7 cellular contexts compared by ENCODE assay signal in the genomic region with DNA sequence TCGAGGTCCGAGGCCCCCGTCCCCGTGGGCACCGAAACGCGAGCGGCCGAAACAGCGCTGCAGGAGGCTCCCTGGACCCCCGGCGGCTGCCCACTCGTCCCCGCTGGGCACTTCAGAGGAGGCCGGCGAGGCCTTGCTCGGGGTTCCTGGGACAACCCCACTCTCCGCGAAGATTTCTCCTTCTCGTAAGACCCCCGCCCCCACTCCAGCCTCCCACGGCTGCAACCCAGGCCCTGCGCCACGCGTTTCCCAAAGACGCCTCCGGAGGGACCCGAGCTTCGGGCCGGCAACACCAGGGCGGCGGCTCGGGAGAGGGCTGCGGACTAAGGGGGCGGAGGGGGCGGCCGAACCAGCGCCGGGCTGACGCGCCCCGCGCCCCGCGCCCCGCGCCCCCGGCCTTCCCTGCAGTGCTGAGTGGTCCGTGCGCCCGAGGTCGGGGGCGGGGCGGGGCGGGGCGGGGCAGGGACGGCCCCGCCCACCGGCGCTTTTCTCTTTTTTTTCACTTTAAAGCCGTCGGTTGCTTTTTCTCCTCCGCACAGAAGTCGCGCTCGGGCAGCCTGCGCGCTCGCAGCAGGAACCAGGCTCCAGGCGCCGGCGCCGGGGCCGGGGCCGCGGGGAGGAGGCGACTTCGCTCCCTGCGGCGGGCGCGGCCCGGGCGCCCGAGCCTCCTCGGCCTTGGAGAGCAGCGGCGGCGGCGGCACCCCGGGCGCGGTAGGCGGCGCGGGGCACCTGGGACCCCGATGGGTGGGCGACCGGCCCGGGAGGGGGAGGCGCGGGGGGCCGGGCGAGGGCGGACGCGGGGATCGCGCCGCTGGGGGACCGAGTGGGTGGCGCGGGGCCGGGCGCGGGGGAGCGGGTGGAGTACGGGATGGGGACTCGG. TPM values are rescaled to one million over a fixed set of nuclear protein-coding genes. Genes with fewer than 3 reads are reported as not detected.
DNase-seq lines count a peak whose midpoint lies in the region; ATAC-seq and TF ChIP-seq lines count a peak whose summit lies in the region.

Gene SPSB1 (plus strand): TSS at position 534 of the 880 bp plus-strand sequence. CDS start 62,998 bp downstream, outside the sequence.

- peaks cover 0 to 62% of the 10 kb centered on the region in 2 donors for H3K4me1 ChIP-seq in right atrium auricular region

- no peaks in the 10 kb centered on the region for H3K27me3 ChIP-seq in right atrium auricular region

- peak; percentile 41 for DNase-seq in KG1 (lab: John Stamatoyannopoulos, UW)
- peak; percentile 27 to 84 (median 61) for DNase-seq in T-helper 1 cell
- DNase-seq in amygdala (lab: John Stamatoyannopoulos, UW) = peak in 48 of 56 donors; percentile 23 to 85 (median 58)
- peak; percentile 79 for DNase-seq in right atrium auricular region (ENCODE audit: low spot score)
- DNase-seq in progenitor cell of endocrine pancreas (ENCODE audit: low spot score, unreplicated experiment) = peak; percentile 32

- no peak for ATAC-seq in HG02884 (IDR thresholded peaks at IDR 0.05; ENCODE audit: unreplicated experiment)

- no peak within 1 kb of the TSS for H3K27ac Mint-ChIP-seq in progenitor cell of endocrine pancreas

- peaks cover 2% of the 10 kb centered on the region for H3K36me3 Mint-ChIP-seq in progenitor cell of endocrine pancreas (ENCODE audit: insufficient read depth)

- peaks cover 0 to 18% of the 10 kb centered on the region in 2 donors for H3K9me3 ChIP-seq in right atrium auricular region

- peak within 1 kb of the TSS; percentile 94 to 95 for H3K4me3 ChIP-seq in right atrium auricular region

- peaks cover 5% of the 10 kb centered on the region for H3K27me3 Mint-ChIP-seq in progenitor cell of endocrine pancreas

- TF ChIP-seq CTCF in GM12874 (IDR thresholded peaks at IDR 0.05; ENCODE audit: insufficient read depth, low read depth, low read length) (0 out of 2 replicates have a peak, but pooled peaks have one; percentile 6), right atrium auricular region (IDR thresholded peaks at IDR 0.05) (no peak), progenitor cell of endocrine pancreas (IDR thresholded peaks at IDR 0.05; ENCODE audit: unreplicated experiment) (no peak)

- peaks cover 2% of the 10 kb centered on the region for H3K4me1 Mint-ChIP-seq in progenitor cell of endocrine pancreas (ENCODE audit: low read depth)

- H3K27ac ChIP-seq in right atrium auricular region = peak within 1 kb of the TSS; percentile 88 to 90

- H3K36me3 ChIP-seq in right atrium auricular region = no peaks in the 10 kb centered on the region

- peak within 1 kb of the TSS; percentile 66 for H3K4me3 Mint-ChIP-seq in progenitor cell of endocrine pancreas (ENCODE audit: low read depth)

- peaks cover 4% of the 10 kb centered on the region for H3K9me3 Mint-ChIP-seq in progenitor cell of endocrine pancreas (ENCODE audit: low read depth)

RNA-seq across cellular contexts. Expression of gene SPSB1, which starts in this region (rescaled TPM):
- 10 to 100 TPM; 20.1 to 20.8 TPM for total RNA-seq in right atrium auricular region
- total RNA-seq in progenitor cell of endocrine pancreas = 5.5 and 6.6 TPM in 2 replicates
